Comparison of ENCODE assay signal across 11 cellular contexts in genomic region chr11:125163431-125164011, GRCh38. TPM values are rescaled to one million over a fixed set of nuclear protein-coding genes. Genes with fewer than 3 reads are reported as not detected.
DNase-seq lines count a peak whose midpoint lies in the region; ATAC-seq and FAIRE-seq lines count a peak whose summit lies in the region.
"Had no signal": no experiment of that assay in that cellular context is flagged by ENCODE, and none has a peak within 500 bp of the region (broad histone marks: within the 10 kb centered on the region; RNA-seq: fewer than 3 reads in every experiment).

No MANE protein-coding gene starts in this region.

- POLR2A ChIA-PET in activated CD4-positive, alpha-beta T cell treated with anti-CD3 and anti-CD28 coated beads for 36 hours (lab: Charles Lee) = no interaction called here
- POLR2A ChIA-PET in activated naive CD8-positive, alpha-beta T cell treated with anti-CD3 and anti-CD28 coated beads, Interleukin-2, amount 10 ng/mL, durations not matched to agents 7 days and 5 days (lab: Charles Lee) = no interaction called here

- H3K4me3 ChIP-seq in small intestine (ENCODE audit: low read depth in 1 of 2, low read length in 2 of 2) = no peak overlapping the region

- H3K27me3 ChIP-seq in small intestine (ENCODE audit: control insufficient read depth in 2 of 2, insufficient read depth in 2 of 2, low read length in 2 of 2) = peaks cover 0 to 10% of the 10 kb centered on the region in 2 donors

- no peak for DNase-seq in activated CD4-positive, alpha-beta T cell treated with anti-CD3 and anti-CD28 coated beads for 36 hours
- DNase-seq in activated CD4-positive, alpha-beta T cell treated with anti-CD3 and anti-CD28 coated beads, Interleukin-2, amount 50 U/mL, for 4 hours = no peak
- no peak for DNase-seq in activated naive CD8-positive, alpha-beta T cell treated with anti-CD3 and anti-CD28 coated beads, Interleukin-2, amount 10 ng/mL, durations not matched to agents 7 days and 5 days
- DNase-seq in iPS-NIHi11 (ENCODE audit: low spot score) (peak; percentile 71), smooth muscle cell of the brain vasculature (ENCODE audit: low read depth, low spot score) (peak; percentile 45), small intestine (no peak), NCI-H2081 treated with DMSO at 0.1 percent for 48 hours (lab: John Stamatoyannopoulos, UW) (no peak)
- DNase-seq: foreskin keratinocyte, SHP77 had no signal

- H3K4me3 Mint-ChIP-seq in activated CD4-positive, alpha-beta T cell treated with anti-CD3 and anti-CD28 coated beads for 36 hours = peak overlapping the region; percentile 28
- peak overlapping the region; percentile 54 for H3K4me3 Mint-ChIP-seq in activated naive CD8-positive, alpha-beta T cell treated with anti-CD3 and anti-CD28 coated beads, Interleukin-2, amount 10 ng/mL, durations not matched to agents 7 days and 5 days

- ATAC-seq in activated CD4-positive, alpha-beta T cell treated with anti-CD3 and anti-CD28 coated beads for 36 hours = no peak
- no peak for ATAC-seq in activated naive CD8-positive, alpha-beta T cell treated with anti-CD3 and anti-CD28 coated beads, Interleukin-2, amount 10 ng/mL, durations not matched to agents 7 days and 5 days (ENCODE audit: low read depth)
- ATAC-seq in HG02763 (IDR thresholded peaks at IDR 0.05; ENCODE audit: unreplicated experiment) = no peak

- CTCF ChIA-PET in activated CD4-positive, alpha-beta T cell treated with anti-CD3 and anti-CD28 coated beads for 36 hours (lab: Charles Lee) = interaction anchor here (0.6 to 0.7 kb wide), 2 partner anchors 179 to 1746 kb away, joined by 3 read pairs; no protein-coding TSS in a partner anchor

- H3K27ac ChIP-seq in small intestine (ENCODE audit: low read depth in 1 of 2, low read length in 1 of 2) = peak overlapping the region in 1 of 2 donors; percentile 47
- H3K27ac ChIP-seq: foreskin keratinocyte had no signal

- no peak for FAIRE-seq in small intestine (lab: Jason Lieb, UNC)
- FAIRE-seq: A204.1 had no signal

- no peaks in the 10 kb centered on the region for H3K36me3 ChIP-seq in small intestine (ENCODE audit: control insufficient read depth in 2 of 2, insufficient read depth in 2 of 2, low read length in 2 of 2)

- H3K27me3 Mint-ChIP-seq in activated CD4-positive, alpha-beta T cell treated with anti-CD3 and anti-CD28 coated beads for 36 hours = peaks cover 47% of the 10 kb centered on the region
- H3K27me3 Mint-ChIP-seq in activated naive CD8-positive, alpha-beta T cell treated with anti-CD3 and anti-CD28 coated beads, Interleukin-2, amount 10 ng/mL, durations not matched to agents 7 days and 5 days = peaks cover 57% of the 10 kb centered on the region

- no peaks in the 10 kb centered on the region for H3K36me3 Mint-ChIP-seq in activated CD4-positive, alpha-beta T cell treated with anti-CD3 and anti-CD28 coated beads for 36 hours (ENCODE audit: low read depth)
- H3K36me3 Mint-ChIP-seq in activated naive CD8-positive, alpha-beta T cell treated with anti-CD3 and anti-CD28 coated beads, Interleukin-2, amount 10 ng/mL, durations not matched to agents 7 days and 5 days = peaks cover 1% of the 10 kb centered on the region

- peaks cover 18% of the 10 kb centered on the region for H3K4me1 Mint-ChIP-seq in activated CD4-positive, alpha-beta T cell treated with anti-CD3 and anti-CD28 coated beads for 36 hours
- H3K4me1 Mint-ChIP-seq in activated naive CD8-positive, alpha-beta T cell treated with anti-CD3 and anti-CD28 coated beads, Interleukin-2, amount 10 ng/mL, durations not matched to agents 7 days and 5 days = peaks cover 12% of the 10 kb centered on the region

- H3K9me3 Mint-ChIP-seq in activated CD4-positive, alpha-beta T cell treated with anti-CD3 and anti-CD28 coated beads for 36 hours (ENCODE audit: low read depth) = no peaks in the 10 kb centered on the region
- H3K9me3 Mint-ChIP-seq in activated naive CD8-positive, alpha-beta T cell treated with anti-CD3 and anti-CD28 coated beads, Interleukin-2, amount 10 ng/mL, durations not matched to agents 7 days and 5 days = no peaks in the 10 kb centered on the region

- H3K4me1 ChIP-seq in small intestine (ENCODE audit: control insufficient read depth in 2 of 2, insufficient read depth in 1 of 2, low read depth in 1 of 2, low read length in 1 of 2) = no peaks in the 10 kb centered on the region
- H3K4me1 ChIP-seq: foreskin keratinocyte had no signal

- 76 to 89% (median 83%) methylated on average over 6 of the region's 6 CpGs for WGBS in small intestine, 3 donors

- no peaks in the 10 kb centered on the region for H3K9me3 ChIP-seq in small intestine (ENCODE audit: control insufficient read depth, low read depth)

- intact Hi-C loops in activated CD4-positive, alpha-beta T cell treated with anti-CD3 and anti-CD28 coated beads for 36 hours (cut with DNase I, micrococcal nuclease) = loop anchor here (1.0 to 10.0 kb wide), 6 partner anchors 53 to 711 kb away; partner anchors contain the start of genes SIAE (in 1 of the 2), SPA17 (in 1 of the 2) and TMEM218 (in 1 of the 2)

- H3K27ac Mint-ChIP-seq in activated CD4-positive, alpha-beta T cell treated with anti-CD3 and anti-CD28 coated beads for 36 hours = no peak overlapping the region
- H3K27ac Mint-ChIP-seq in activated naive CD8-positive, alpha-beta T cell treated with anti-CD3 and anti-CD28 coated beads, Interleukin-2, amount 10 ng/mL, durations not matched to agents 7 days and 5 days = no peak overlapping the region

RNA-seq across cellular contexts. Expression of gene PKNOX2, which starts 1.0 kb away (rescaled TPM):
- not detected for total RNA-seq in activated CD4-positive, alpha-beta T cell treated with anti-CD3 and anti-CD28 coated beads for 36 hours
- not detected for total RNA-seq in activated naive CD8-positive, alpha-beta T cell treated with anti-CD3 and anti-CD28 coated beads, Interleukin-2, amount 10 ng/mL, durations not matched to agents 7 days and 5 days
- polyA plus RNA-seq in small intestine = 1 to 10 TPM in 2 of 3 donors, not detected in 1; 1.1 to 1.2 TPM

RNA-seq across cellular contexts. Expression of gene TMEM218, which starts 52.1 kb away (rescaled TPM):
- 10 to 100 TPM; 11.3 TPM for total RNA-seq in activated CD4-positive, alpha-beta T cell treated with anti-CD3 and anti-CD28 coated beads for 36 hours
- 10 to 100 TPM; 13.1 to 14.3 TPM for total RNA-seq in activated naive CD8-positive, alpha-beta T cell treated with anti-CD3 and anti-CD28 coated beads, Interleukin-2, amount 10 ng/mL, durations not matched to agents 7 days and 5 days
- polyA plus RNA-seq in small intestine = 10 to 100 TPM in 2 of 3 donors, 1 to 10 TPM in 1; 9.6 to 28.6 (median 10.5) TPM

Comparison
In these comparisons a context has a peak if more than half of its experiments do, and no peak if none do; other contexts are left out.
1. DNase-seq: peak in iPS-NIHi11 (single experiment) and smooth muscle cell of the brain vasculature (single experiment); none in activated CD4-positive, alpha-beta T cell treated with anti-CD3 and anti-CD28 coated beads for 36 hours (single experiment), activated CD4-positive, alpha-beta T cell treated with anti-CD3 and anti-CD28 coated beads, Interleukin-2, amount 50 U/mL, for 4 hours (0 of 2), activated naive CD8-positive, alpha-beta T cell treated with anti-CD3 and anti-CD28 coated beads, Interleukin-2, amount 10 ng/mL, durations not matched to agents 7 days and 5 days (single experiment), small intestine (single experiment) and NCI-H2081 treated with DMSO at 0.1 percent for 48 hours (single experiment).